In the genomic region with DNA sequence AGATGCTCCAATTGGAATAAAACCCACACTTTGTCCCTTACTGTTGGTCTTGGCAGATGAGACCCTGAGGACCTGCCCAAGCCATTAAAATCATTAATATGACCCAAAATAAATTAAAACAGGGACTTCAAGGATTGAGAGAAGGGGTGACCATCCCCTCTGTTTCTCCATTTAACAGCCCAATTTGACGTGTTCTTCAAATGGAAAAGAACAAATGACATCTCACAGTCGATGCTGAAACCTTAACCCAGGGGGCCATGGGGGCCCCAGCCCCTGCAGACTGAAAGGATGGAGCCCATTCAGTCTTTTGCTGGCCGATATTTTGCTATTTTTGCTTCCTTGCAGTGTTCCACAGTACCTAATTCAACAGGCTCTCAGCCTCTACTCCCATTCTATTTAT, we compare ENCODE assay signal across 28 cellular contexts.
"Had no signal": no experiment of that assay in that cellular context is flagged by ENCODE, and none has a peak within 500 bp of the region (broad histone marks: within the 10 kb centered on the region; RNA-seq: fewer than 3 reads in every experiment).

No MANE protein-coding gene starts in this region.

- H3K27ac ChIP-seq: neural progenitor cell, ovary, parathyroid adenoma, psoas muscle, right lobe of liver, skin epidermis, stomach, thoracic aorta, thyroid gland, tibial nerve, upper lobe of left lung, vagina had no signal

- H3K27me3 ChIP-seq: ovary, right lobe of liver, stomach, thyroid gland, tibial nerve, upper lobe of left lung, vagina had no signal

- H3K36me3 ChIP-seq: neural progenitor cell, ovary, right lobe of liver, stomach, thoracic aorta, thyroid gland, tibial nerve, upper lobe of left lung, vagina had no signal

- H3K36me3 Mint-ChIP-seq: naive thymus-derived CD4-positive, alpha-beta T cell; natural killer cell; neural progenitor cell; stimulated activated effector memory CD8-positive, alpha-beta T cell treated with anti-CD3 and anti-CD28 coated beads, Interleukin-12 subunit alpha, Interleukin-12 subunit beta, amount 100 ng/mL, for 72 hours had no signal

- H3K4me1 ChIP-seq: neural progenitor cell, parathyroid adenoma, psoas muscle, thyroid gland, vagina had no signal

- H3K4me3 ChIP-seq: neural progenitor cell, ovary, psoas muscle, right lobe of liver, skin epidermis, smooth muscle cell, stomach, thoracic aorta, thyroid gland, tibial nerve, upper lobe of left lung, vagina had no signal

- ATAC-seq: naive thymus-derived CD4-positive, alpha-beta T cell; natural killer cell; psoas muscle; right cardiac atrium; right lobe of liver; stimulated activated effector memory CD8-positive, alpha-beta T cell treated with anti-CD3 and anti-CD28 coated beads, Interleukin-12 subunit alpha, Interleukin-12 subunit beta, amount 100 ng/mL, for 72 hours; stimulated activated naive B cell treated with anti-CD40 and anti-IgM and Interleukin-4, amounts not matched to agents 10 μg/mL and 1 μg/mL and 100 μg/mL, for 72 hours had no signal

- H3K9me3 ChIP-seq: ovary, psoas muscle, right lobe of liver, stomach, thoracic aorta, thyroid gland, tibial nerve, upper lobe of left lung, vagina had no signal

- H3K27ac Mint-ChIP-seq: natural killer cell; nephron; neural progenitor cell; progenitor cell of endocrine pancreas; stimulated activated effector memory CD8-positive, alpha-beta T cell treated with anti-CD3 and anti-CD28 coated beads, Interleukin-12 subunit alpha, Interleukin-12 subunit beta, amount 100 ng/mL, for 72 hours; stimulated activated naive B cell treated with anti-CD40 and anti-IgM and Interleukin-4, amounts not matched to agents 10 μg/mL and 1 μg/mL and 100 μg/mL, for 72 hours; stimulated activated naive CD8-positive, alpha-beta T cell treated with anti-CD3 and anti-CD28 coated beads, Interleukin-15, Interleukin-2, amounts not matched to agents 100 ng/mL and 50 ng/mL, for 24 hours had no signal

- H3K27me3 Mint-ChIP-seq: stimulated activated naive B cell treated with anti-CD40 and anti-IgM and Interleukin-4, amounts not matched to agents 10 μg/mL and 1 μg/mL and 100 μg/mL, for 72 hours; stimulated activated naive CD8-positive, alpha-beta T cell treated with anti-CD3 and anti-CD28 coated beads, Interleukin-15, Interleukin-2, amounts not matched to agents 100 ng/mL and 50 ng/mL, for 24 hours had no signal

- H3K4me1 Mint-ChIP-seq: natural killer cell; stimulated activated effector memory CD8-positive, alpha-beta T cell treated with anti-CD3 and anti-CD28 coated beads, Interleukin-12 subunit alpha, Interleukin-12 subunit beta, amount 100 ng/mL, for 72 hours had no signal

- DNase-seq: naive thymus-derived CD4-positive, alpha-beta T cell; natural killer cell; occipital lobe; ovary; right cardiac atrium; right lobe of liver; stimulated activated CD4-positive, alpha-beta T cell treated with anti-CD3 and anti-CD28 coated beads, Interleukin-15, amount 100 ng/mL, for 24 hours; stimulated activated CD4-positive, alpha-beta T cell treated with anti-CD3 and anti-CD28 coated beads, Interleukin-2, amount 100 ng/mL, for 24 hours; stimulated activated CD4-positive, alpha-beta T cell treated with anti-CD3 and anti-CD28 coated beads, Interleukin-2, amount 100 ng/mL, for 48 hours; stimulated activated CD4-positive, alpha-beta T cell treated with anti-CD3 and anti-CD28 coated beads, Interleukin-4, amount 100 ng/mL, for 24 hours; stimulated activated naive B cell treated with anti-CD40 and anti-IgM and Interleukin-4, amounts not matched to agents 10 μg/mL and 1 μg/mL and 100 μg/mL, for 72 hours; stimulated activated naive CD4-positive, alpha-beta T cell treated with Interleukin-2 at 50 U/mL for 16 hours; stomach; thyroid gland; trophoblast cell; upper lobe of left lung had no signal

- H3K4me3 Mint-ChIP-seq: naive thymus-derived CD4-positive, alpha-beta T cell; natural killer cell; nephron; neural progenitor cell; stimulated activated effector memory CD8-positive, alpha-beta T cell treated with anti-CD3 and anti-CD28 coated beads, Interleukin-12 subunit alpha, Interleukin-12 subunit beta, amount 100 ng/mL, for 72 hours; stimulated activated naive B cell treated with anti-CD40 and anti-IgM and Interleukin-4, amounts not matched to agents 10 μg/mL and 1 μg/mL and 100 μg/mL, for 72 hours; stimulated activated naive CD8-positive, alpha-beta T cell treated with anti-CD3 and anti-CD28 coated beads, Interleukin-15, Interleukin-2, amounts not matched to agents 100 ng/mL and 50 ng/mL, for 24 hours had no signal
